ENCODE assay signal across 1 cellular context in the genomic region with DNA sequence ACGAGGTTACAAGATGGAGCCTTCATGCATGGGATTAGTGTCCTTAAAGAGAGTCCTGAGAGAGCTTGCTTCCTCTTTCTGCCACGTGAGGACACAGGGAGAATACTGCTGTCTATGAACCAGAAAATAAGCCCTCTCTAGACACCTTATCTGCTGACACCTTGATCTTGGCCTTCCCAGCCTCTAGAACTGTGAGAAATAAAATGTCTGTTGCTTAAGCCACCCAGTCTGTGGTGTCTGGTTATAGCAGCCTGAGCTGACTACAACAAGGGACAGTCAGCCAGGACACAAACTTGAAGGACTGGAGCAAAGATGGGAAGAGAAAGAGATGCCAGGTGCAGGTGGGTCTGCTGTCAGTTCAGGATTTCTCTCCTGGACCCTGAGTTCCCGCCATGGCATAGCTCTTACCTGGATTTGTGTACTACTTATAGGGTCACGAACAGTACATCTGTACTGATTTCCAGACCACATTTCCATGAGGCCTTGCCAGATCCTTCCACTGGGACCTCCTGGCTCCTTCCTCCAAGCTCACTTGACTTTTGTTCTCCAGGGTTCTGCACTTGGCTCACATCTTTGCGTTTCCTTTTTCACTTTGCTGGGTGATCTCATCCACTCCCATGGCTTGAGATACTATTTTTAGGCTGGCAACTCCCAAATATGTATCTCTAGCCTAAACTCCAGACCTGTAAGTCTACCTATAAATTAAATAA.
TF ChIP-seq lines count a peak whose summit lies in the region.

No MANE protein-coding gene starts in this region.

TF ChIP-seq in HCT116, 20 proteins besides CTCF, POLR2A, EP300 and RAD21 (continued from another document):
- TF ChIP-seq FOSL1 (IDR thresholded peaks at IDR 0.05; ENCODE audit: low read depth) (no peak), YY1 (IDR thresholded peaks at IDR 0.05; ENCODE audit: extremely low read depth, insufficient replicate concordance, low read depth, low read length) (no peak), EZH2phosphoT487 (IDR thresholded peaks at IDR 0.05; ENCODE audit: borderline replicate concordance) (no peak), ZFX (IDR thresholded peaks at IDR 0.05) (no peak), CBX3 (IDR thresholded peaks at IDR 0.05; ENCODE audit: low read depth) (no peak), SIN3A (IDR thresholded peaks at IDR 0.05; ENCODE audit: low read depth) (no peak), SRF (IDR thresholded peaks at IDR 0.05; ENCODE audit: low read depth) (no peak)
- TF ChIP-seq, protein P1, sequence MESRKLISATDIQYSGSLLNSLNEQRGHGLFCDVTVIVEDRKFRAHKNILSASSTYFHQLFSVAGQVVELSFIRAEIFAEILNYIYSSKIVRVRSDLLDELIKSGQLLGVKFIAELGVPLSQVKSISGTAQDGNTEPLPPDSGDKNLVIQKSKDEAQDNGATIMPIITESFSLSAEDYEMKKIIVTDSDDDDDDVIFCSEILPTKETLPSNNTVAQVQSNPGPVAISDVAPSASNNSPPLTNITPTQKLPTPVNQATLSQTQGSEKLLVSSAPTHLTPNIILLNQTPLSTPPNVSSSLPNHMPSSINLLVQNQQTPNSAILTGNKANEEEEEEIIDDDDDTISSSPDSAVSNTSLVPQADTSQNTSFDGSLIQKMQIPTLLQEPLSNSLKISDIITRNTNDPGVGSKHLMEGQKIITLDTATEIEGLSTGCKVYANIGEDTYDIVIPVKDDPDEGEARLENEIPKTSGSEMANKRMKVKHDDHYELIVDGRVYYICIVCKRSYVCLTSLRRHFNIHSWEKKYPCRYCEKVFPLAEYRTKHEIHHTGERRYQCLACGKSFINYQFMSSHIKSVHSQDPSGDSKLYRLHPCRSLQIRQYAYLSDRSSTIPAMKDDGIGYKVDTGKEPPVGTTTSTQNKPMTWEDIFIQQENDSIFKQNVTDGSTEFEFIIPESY (IDR thresholded peaks at IDR 0.05; ENCODE audit: extremely low read depth, insufficient replicate concordance, low read length): no peak
